ENCODE assay signal across 17 cellular contexts in the genomic region with DNA sequence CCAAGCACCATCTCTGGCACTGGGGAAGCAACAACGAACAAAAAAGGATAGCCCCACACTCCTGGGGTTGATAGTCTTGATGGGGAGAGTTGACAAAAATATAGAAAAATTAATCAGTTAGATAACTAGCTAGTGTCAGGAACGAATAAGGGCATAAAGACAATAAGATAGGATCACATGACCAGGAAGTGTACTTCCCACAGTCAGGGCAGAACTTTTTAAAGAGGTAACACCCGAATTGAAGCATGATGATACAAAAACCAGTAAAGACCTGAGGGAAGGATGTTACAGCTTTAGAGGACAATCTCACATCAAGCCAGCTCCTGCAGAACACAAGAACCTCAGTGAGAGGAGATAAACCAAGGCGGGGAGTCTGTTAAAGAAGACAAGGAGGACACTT.
DNase-seq lines count a peak whose midpoint lies in the region; ATAC-seq and TF ChIP-seq lines count a peak whose summit lies in the region.
"Had no signal": no experiment of that assay in that cellular context is flagged by ENCODE, and none has a peak within 500 bp of the region (broad histone marks: within the 10 kb centered on the region; RNA-seq: fewer than 3 reads in every experiment).

No MANE protein-coding gene starts in this region.

- peak overlapping the region; percentile 28 to 86 (median 53); a peak in 19 of 22 replicates for H3K27ac ChIP-seq in BLaER1 treated with 17β-estradiol and CSF1 and Interleukin-3, amounts not matched to agents 10 nM and 100 nM
- H3K27ac ChIP-seq in stomach: no peak overlapping the region
- H3K27ac ChIP-seq: A549, dorsolateral prefrontal cortex, parathyroid adenoma had no signal

- H3K4me3 ChIP-seq in BLaER1 treated with 17β-estradiol and CSF1 and Interleukin-3, amounts not matched to agents 10 nM and 100 nM: no peak overlapping the region; a peak in 1 of 20 replicates
- no peak overlapping the region for H3K4me3 ChIP-seq in stomach
- H3K4me3 ChIP-seq: A549, dorsolateral prefrontal cortex had no signal

- H3K4me2 ChIP-seq in BLaER1 treated with 17β-estradiol and CSF1 and Interleukin-3, amounts not matched to agents 10 nM and 100 nM: peak overlapping the region; percentile 11 to 65 (median 39); a peak in 17 of 22 replicates
- H3K4me2 ChIP-seq: A549 had no signal

- H3K27me3 ChIP-seq in BLaER1 treated with 17β-estradiol and CSF1 and Interleukin-3, amounts not matched to agents 10 nM and 100 nM: no peaks in the 10 kb centered on the region
- no peaks in the 10 kb centered on the region for H3K27me3 ChIP-seq in stomach

- peak; percentile 80 for DNase-seq in OCI-M1 (lab: John Stamatoyannopoulos, UW)
- DNase-seq in stomach: no peak
- no peak for DNase-seq in NCI-H2029 (lab: John Stamatoyannopoulos, UW)
- DNase-seq: aorta; dorsolateral prefrontal cortex; IMR-90; NCI-H1694 treated with DMSO at 0.1 percent for 48 hours; NCI-H82; stimulated activated CD4-positive, alpha-beta T cell treated with anti-CD3 and anti-CD28 coated beads, Interleukin-12 subunit alpha, Interleukin-12 subunit beta, amount 100 ng/mL, for 4 hours had no signal

- TF ChIP-seq CTCF in stomach (IDR thresholded peaks at IDR 0.05): no peak

- TF ChIP-seq EP300 in stomach (IDR thresholded peaks at IDR 0.05): no peak

- intact Hi-C loops in stomach (cut with DNase I; ENCODE audit: low total_unique reads): no loop called here

- peaks cover 12 to 29% (median 23%) of the 10 kb centered on the region in 10 experiments; a peak in 19 of 20 replicates for H3K4me1 ChIP-seq in BLaER1 treated with 17β-estradiol and CSF1 and Interleukin-3, amounts not matched to agents 10 nM and 100 nM
- no peaks in the 10 kb centered on the region for H3K4me1 ChIP-seq in stomach
- H3K4me1 ChIP-seq: A549, parathyroid adenoma had no signal

- ATAC-seq in GM19468 (IDR thresholded peaks at IDR 0.05; ENCODE audit: extremely low read depth, unreplicated experiment) (peak; percentile 8), HG02970 (IDR thresholded peaks at IDR 0.05; ENCODE audit: low FRiP score, unreplicated experiment) (peak; percentile 29), HG03280 (IDR thresholded peaks at IDR 0.05; ENCODE audit: unreplicated experiment) (no peak), esophagus mucosa (no peak)
- ATAC-seq: A549, WTC11 had no signal

- peaks cover 0 to 11% (median 5%) of the 10 kb centered on the region in 11 experiments; a peak in 7 of 22 replicates for H3K9me3 ChIP-seq in BLaER1 treated with 17β-estradiol and CSF1 and Interleukin-3, amounts not matched to agents 10 nM and 100 nM (replicated peaks in 1 of 11)
- H3K9me3 ChIP-seq in stomach: peaks cover 0 to 2% (median 0%) of the 10 kb centered on the region in 4 donors

- 48 to 54% (median 52%) methylated on average over 4 of the region's 4 CpGs for WGBS in stomach, 5 donors

- H3K9ac ChIP-seq in BLaER1 treated with 17β-estradiol and CSF1 and Interleukin-3, amounts not matched to agents 10 nM and 100 nM: peak overlapping the region in 2 of 11 experiments; percentile 22 to 44; a peak in 1 of 22 replicates
- H3K9ac ChIP-seq: parathyroid adenoma had no signal

- H4K20me1 ChIP-seq in BLaER1 treated with 17β-estradiol and CSF1 and Interleukin-3, amounts not matched to agents 10 nM and 100 nM: no peaks in the 10 kb centered on the region

- TF ChIP-seq POLR2A in stomach (IDR thresholded peaks at IDR 0.05): no peak

- no peaks in the 10 kb centered on the region for H3K36me3 ChIP-seq in BLaER1 treated with 17β-estradiol and CSF1 and Interleukin-3, amounts not matched to agents 10 nM and 100 nM
- H3K36me3 ChIP-seq in stomach: no peaks in the 10 kb centered on the region

Comparison
In these comparisons a context has a peak if more than half of its experiments do, and no peak if none do; other contexts are left out.
1. H3K27ac ChIP-seq: peak in BLaER1 treated with 17β-estradiol and CSF1 and Interleukin-3, amounts not matched to agents 10 nM and 100 nM (11 of 11); none in stomach (0 of 5).
2. ATAC-seq: peak in GM19468 (single experiment) and HG02970 (single experiment); none in HG03280 (single experiment) and esophagus mucosa (single experiment).